ENCODE assay signal across 17 cellular contexts in the genomic region with DNA sequence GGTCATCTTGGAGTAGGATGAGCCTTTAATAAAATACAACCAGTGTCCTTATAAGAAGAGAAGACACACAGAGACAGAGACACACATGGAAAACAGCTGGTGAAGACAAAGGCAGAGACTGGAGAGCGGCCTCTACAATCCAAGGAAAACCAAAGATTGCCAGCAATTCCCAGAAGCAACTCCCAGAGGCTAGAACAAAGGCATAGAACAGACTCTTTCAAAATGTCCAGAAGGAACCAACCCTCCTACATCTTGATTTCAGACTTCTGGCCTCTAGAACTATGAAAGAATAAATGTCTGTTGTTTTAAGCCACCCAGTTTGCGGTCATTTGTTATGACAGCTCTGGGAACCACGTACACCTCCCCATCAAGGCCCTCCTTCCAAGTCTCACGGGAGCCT.
A peak's percentile ranks its signal among the peaks of the same experiment; 100 is the strongest.
DNase-seq lines count a peak whose midpoint lies in the region; ATAC-seq, FAIRE-seq and TF ChIP-seq lines count a peak whose summit lies in the region.
"Had no signal": no experiment of that assay in that cellular context is flagged by ENCODE, and none has a peak within 500 bp of the region (broad histone marks: within the 10 kb centered on the region; RNA-seq: fewer than 3 reads in every experiment).

No MANE protein-coding gene starts in this region.

- 0 out of 2 replicates have a peak overlapping the region, but pooled peaks have one; percentile 26 for H2AFZ ChIP-seq in H1 (ENCODE audit: low read length)
- H2AFZ ChIP-seq: GM23248 had no signal

- no peak for TF ChIP-seq RAD21 in H1 (IDR thresholded peaks at IDR 0.05 in 1 of 2, conservative IDR thresholded peaks at IDR 0.05 in 1 of 2; ENCODE audit: low read depth in 2 of 2, low read length in 2 of 2)

- H3K23me2 ChIP-seq in H1 (ENCODE audit: low read depth, low read length), result no peaks in the 10 kb centered on the region

- H3K79me2 ChIP-seq in H1 (ENCODE audit: control insufficient read depth in 1 of 2, insufficient read depth in 2 of 2, low read length in 2 of 2), result no peaks in the 10 kb centered on the region

- H3K4me1 ChIP-seq in heart left ventricle (peaks cover 0 to 24% (median 0%) of the 10 kb centered on the region in 12 donors), right cardiac atrium (ENCODE audit: control insufficient read depth, insufficient read depth, low read length) (peaks cover 3% of the 10 kb centered on the region), H1 (replicated peaks in 1 of 4; ENCODE audit: control insufficient read depth in 3 of 4, insufficient read depth in 4 of 4, low read length in 3 of 4) (0 out of 7 replicates have a peak, but pooled peaks cover 0 to 3% (median under 1%) of the 10 kb centered on the region in 4 experiments)

- no peak overlapping the region for H3K18ac ChIP-seq in H1 (ENCODE audit: extremely low read depth, low read length)

- H2BK20ac ChIP-seq in H1 (ENCODE audit: low read length), result no peak overlapping the region

- no peaks in the 10 kb centered on the region for H4K20me1 ChIP-seq in H1 (replicated peaks in 1 of 2; ENCODE audit: control insufficient read depth in 1 of 2, insufficient read depth in 2 of 2, low read length in 2 of 2)

- H4K8ac ChIP-seq in H1 (ENCODE audit: extremely low read depth, insufficient read depth, low read length), result no peak overlapping the region

- H3K4ac ChIP-seq in H1 (replicated peaks; ENCODE audit: insufficient read length, low read depth, low read length), result no peak overlapping the region

- H2AK5ac ChIP-seq in H1 (ENCODE audit: low read depth, low read length), result no peak overlapping the region

- TF ChIP-seq CTCF in heart left ventricle (IDR thresholded peaks at IDR 0.05) (no peak), H1 (IDR thresholded peaks at IDR 0.05; ENCODE audit: control extremely low read depth in 1 of 3, insufficient read depth in 1 of 3, low read depth in 1 of 3, low read length in 3 of 3) (no peak), fibroblast of the aortic adventitia (IDR thresholded peaks at IDR 0.05; ENCODE audit: insufficient read depth, low read length) (no peak)

- no peaks in the 10 kb centered on the region for H3K79me1 ChIP-seq in H1 (ENCODE audit: low read depth, low read length)

- H3K56ac ChIP-seq in H1 (replicated peaks; ENCODE audit: insufficient read length, low read depth, low read length), result no peak overlapping the region

- no peaks in the 10 kb centered on the region for H3K9me3 ChIP-seq in heart left ventricle
- H3K9me3 ChIP-seq in right cardiac atrium (ENCODE audit: control insufficient read depth, low read length), result no peaks in the 10 kb centered on the region
- no peaks in the 10 kb centered on the region for H3K9me3 ChIP-seq in H1 (ENCODE audit: insufficient read depth in 2 of 2, low read depth in 1 of 2, low read length in 1 of 2)

- H2BK5ac ChIP-seq in H1 (ENCODE audit: low read depth, low read length), result no peak overlapping the region

- no peak overlapping the region for H2BK12ac ChIP-seq in H1 (ENCODE audit: low read depth, low read length)

- H3K27me3 ChIP-seq in heart left ventricle (no peaks in the 10 kb centered on the region), right cardiac atrium (ENCODE audit: control insufficient read depth, insufficient read depth) (no peaks in the 10 kb centered on the region), H1 (replicated peaks in 1 of 4; ENCODE audit: control insufficient read depth in 3 of 4, extremely low read depth in 1 of 4, insufficient read depth in 3 of 4, low read length in 3 of 4) (no peaks in the 10 kb centered on the region)

- H3K14ac ChIP-seq in H1 (ENCODE audit: insufficient read length), result no peak overlapping the region

- WGBS in heart left ventricle, 4 donors, result 68 to 80% (median 76%) methylated on average over 4 of the region's 4 CpGs
- 67% methylated on average over 4 of the region's 4 CpGs for WGBS in right cardiac atrium
- 96% methylated on average over 4 of the region's 4 CpGs; no CpG with 5 or more reads in 1 of the 2 experiments for WGBS in H1 (ENCODE audit: extremely low coverage in 1 of 2, insufficient coverage in 1 of 2, insufficient read length in 1 of 2, insufficient replicate concordance in 2 of 2, low coverage in 1 of 2, low lambda C conversion rate in 2 of 2, missing lambda C conversion rate in 1 of 2), 2 experiments

- H3K36me3 ChIP-seq in heart left ventricle (no peaks in the 10 kb centered on the region), H1 (ENCODE audit: control insufficient read depth in 2 of 4, insufficient read depth in 4 of 4, low read length in 3 of 4) (no peaks in the 10 kb centered on the region)

- no peak overlapping the region for H2BK15ac ChIP-seq in H1 (ENCODE audit: low read length)

- H3K23ac ChIP-seq in H1 (ENCODE audit: insufficient read length), result no peak overlapping the region

- POLR2A ChIA-PET in H1 (lab: Charles Lee; ENCODE audit: partially characterized antibody), result no interaction called here

- no peak for FAIRE-seq in H1 (lab: Jason Lieb, UNC)
- FAIRE-seq: G401.6, GM12892 had no signal

- H3K9ac ChIP-seq in H1 (replicated peaks in 1 of 4; ENCODE audit: extremely low read depth in 1 of 4, low read depth in 3 of 4, low read length in 3 of 4), result no peak overlapping the region
- H3K9ac ChIP-seq: GM23248 had no signal

- H4K5ac ChIP-seq in H1 (ENCODE audit: insufficient read length, low read depth, low read length), result no peak overlapping the region

- peak overlapping the region in 2 of 12 donors; percentile 5 to 17 for H3K27ac ChIP-seq in heart left ventricle
- H3K27ac ChIP-seq in right cardiac atrium (ENCODE audit: low read length), result no peak overlapping the region
- no peak overlapping the region for H3K27ac ChIP-seq in H1 (ENCODE audit: low read depth, low read length)
- H3K27ac ChIP-seq: GM23248 had no signal

- TF ChIP-seq EP300 in H1 (IDR thresholded peaks at IDR 0.05; ENCODE audit: borderline replicate concordance in 1 of 2, low read depth in 2 of 2, low read length in 2 of 2), result no peak

- H2BK120ac ChIP-seq in H1 (replicated peaks; ENCODE audit: low read depth, low read length), result no peak overlapping the region

- TF ChIP-seq POLR2A in heart left ventricle (IDR thresholded peaks at IDR 0.05) (no peak), H1 (IDR thresholded peaks at IDR 0.05; ENCODE audit: control extremely low read depth in 1 of 2, low read depth in 2 of 2, low read length in 2 of 2) (no peak)

- CTCF ChIA-PET in H1 (lab: Charles Lee; ENCODE audit: partially characterized antibody), result interaction anchor here (0.6 to 2.3 kb wide), 14 partner anchors 9 to 205 kb away, joined by 3 to 10 read pairs (median 4); no protein-coding TSS in a partner anchor

- no peak overlapping the region for H3K4me2 ChIP-seq in H1 (ENCODE audit: insufficient read depth in 1 of 2, low read depth in 2 of 2, low read length in 2 of 2)

- peak in 3 of 4 donors; percentile 61 to 75 (median 61) for ATAC-seq in heart left ventricle
- no peak for ATAC-seq in right cardiac atrium
- ATAC-seq in sciatic nerve, result peak; percentile 89
- no peak for ATAC-seq in GM21619 (IDR thresholded peaks at IDR 0.05; ENCODE audit: unreplicated experiment)
- no peak for ATAC-seq in HG03521 (IDR thresholded peaks at IDR 0.05; ENCODE audit: unreplicated experiment)
- no peak for ATAC-seq in HG03460 (IDR thresholded peaks at IDR 0.05; ENCODE audit: unreplicated experiment)

- intact Hi-C loops in heart left ventricle (cut with DNase I) (no loop called here), right cardiac atrium (cut with DNase I) (no loop called here), sciatic nerve (cut with DNase I) (no loop called here)

- H4K91ac ChIP-seq in H1 (replicated peaks; ENCODE audit: insufficient read length, low read length), result no peak overlapping the region

- no peak overlapping the region for H3K4me3 ChIP-seq in heart left ventricle
- H3K4me3 ChIP-seq in right cardiac atrium (ENCODE audit: low read length), result no peak overlapping the region
- no peak overlapping the region for H3K4me3 ChIP-seq in H1 (ENCODE audit: extremely low read depth in 1 of 4, insufficient read depth in 2 of 4, low read depth in 3 of 4, low read length in 4 of 4)
- H3K4me3 ChIP-seq in fibroblast of the aortic adventitia (ENCODE audit: low read depth, low read length), result no peak overlapping the region
- H3K4me3 ChIP-seq: GM23248 had no signal

- DNase-seq in heart left ventricle (peak in 1 of 5 donors; percentile 22), right cardiac atrium (no peak), H1 (ENCODE audit: low read depth in 1 of 2, low spot score in 2 of 2) (no peak), fibroblast of the aortic adventitia (ENCODE audit: low read depth) (peak; percentile 53), sciatic nerve (ENCODE audit: low spot score) (no peak)
- DNase-seq: ACHN; C1 segment of cervical spinal cord; Calu3; CD4-positive, alpha-beta T cell; DMS 273 treated with DMSO at 0.1 percent for 48 hours; GM23248; IMR-90 had no signal

TF ChIP-seq in H1, 55 proteins besides CTCF, POLR2A, EP300 and RAD21:
- TF ChIP-seq POLR2AphosphoS5 (IDR thresholded peaks at IDR 0.05; ENCODE audit: low read depth, low read length) (no peak), HDAC6 (IDR thresholded peaks at IDR 0.05; ENCODE audit: low read depth, low read length) (no peak)

Comparison
In these comparisons a context has a peak if more than half of its experiments do, and no peak if none do; other contexts are left out.
1. ATAC-seq: peak in heart left ventricle (3 of 4) and sciatic nerve (single experiment); none in right cardiac atrium (0 of 2), GM21619 (single experiment), HG03521 (single experiment) and HG03460 (single experiment).